Comparison of ENCODE assay signal across 18 cellular contexts in the genomic region with DNA sequence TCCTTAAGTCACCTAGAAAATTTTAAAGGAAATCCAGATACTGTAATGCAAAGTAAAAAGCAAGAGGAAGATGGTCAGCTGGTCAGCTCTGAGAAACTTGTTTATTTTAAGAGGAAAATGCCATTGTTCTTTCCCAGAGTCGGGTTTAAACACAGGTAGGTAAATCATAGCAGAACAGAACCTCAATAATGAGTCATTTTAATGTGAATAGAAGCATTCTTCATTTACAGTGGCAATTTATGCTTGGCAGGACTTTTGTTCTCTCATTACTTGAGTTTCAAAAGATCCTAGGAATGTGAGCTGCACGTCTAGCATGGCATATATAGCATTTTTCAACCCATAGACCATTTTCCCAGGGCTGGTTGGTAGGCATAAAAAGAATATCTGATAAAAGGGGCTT.
DNase-seq lines count a peak whose midpoint lies in the region; ATAC-seq, FAIRE-seq and TF ChIP-seq lines count a peak whose summit lies in the region.
"Had no signal": no experiment of that assay in that cellular context is flagged by ENCODE, and none has a peak within 500 bp of the region (broad histone marks: within the 10 kb centered on the region; RNA-seq: fewer than 3 reads in every experiment).

No MANE protein-coding gene starts in this region.

- FAIRE-seq in GM19239 (lab: Jason Lieb, UNC) (no peak), GM12891 (lab: Jason Lieb, UNC) (no peak)
- FAIRE-seq: A549 had no signal

- no peak for ATAC-seq in left lung
- ATAC-seq: A549, HCT116 had no signal

- no peak for TF ChIP-seq CTCF in MM.1S (IDR thresholded peaks at IDR 0.05; ENCODE audit: low read length)
- TF ChIP-seq CTCF in left lung (IDR thresholded peaks at IDR 0.05), result no peak

- intact Hi-C loops in left lung (cut with DNase I), result no loop called here

- H4K20me1 ChIP-seq in MM.1S (ENCODE audit: insufficient read depth, low read length), result no peaks in the 10 kb centered on the region

- no peaks in the 10 kb centered on the region for H3K4me1 ChIP-seq in MM.1S (ENCODE audit: low read length)
- no peaks in the 10 kb centered on the region for H3K4me1 ChIP-seq in left lung
- H3K4me1 ChIP-seq: A549 had no signal

- peak; percentile 2 for DNase-seq in ELR (ENCODE audit: low read depth)
- DNase-seq in MM.1S, result no peak
- peak; percentile 1 for DNase-seq in dermis blood vessel endothelial cell
- peak; percentile 9 for DNase-seq in left kidney (ENCODE audit: low read depth, low spot score)
- DNase-seq in GM19239 (ENCODE audit: insufficient read length, low spot score), result no peak
- DNase-seq in GM12891 (ENCODE audit: insufficient read length, low spot score), result no peak
- no peak for DNase-seq in H7
- DNase-seq in left lung, result no peak
- DNase-seq: KBM-7, MG63, NCI-H1105 treated with DMSO at 0.1 percent for 48 hours, NCI-H187 treated with DMSO at 0.1 percent for 48 hours, NCI-H446, NCI-H774 had no signal

- H3K79me2 ChIP-seq in MM.1S (ENCODE audit: low read length), result no peaks in the 10 kb centered on the region

- H3K9me2 ChIP-seq in MM.1S (replicated peaks; ENCODE audit: insufficient read depth, low read length), result no peaks in the 10 kb centered on the region

- no peak overlapping the region for H3K9ac ChIP-seq in MM.1S (ENCODE audit: low read length)

- peak overlapping the region; percentile 3; the same call in 1 of the 2 replicates for H3K4me2 ChIP-seq in MM.1S (ENCODE audit: low read depth, low read length)
- H3K4me2 ChIP-seq: A549 had no signal

- no peak overlapping the region for H3K27ac ChIP-seq in MM.1S (ENCODE audit: low read length)
- H3K27ac ChIP-seq in left lung, result no peak overlapping the region
- H3K27ac ChIP-seq: A549, C4-2B, HL-60 had no signal

- H3K4me3 ChIP-seq in MM.1S (ENCODE audit: low read length) (no peak overlapping the region), H7 (ENCODE audit: insufficient read depth, low read depth, low read length) (no peak overlapping the region), left lung (no peak overlapping the region)
- H3K4me3 ChIP-seq: A549, MG63 had no signal

- H3K9me3 ChIP-seq in MM.1S (replicated peaks; ENCODE audit: insufficient read depth, low read length), result no peaks in the 10 kb centered on the region
- H3K9me3 ChIP-seq in left lung, result peaks cover 0 to 5% of the 10 kb centered on the region in 2 donors
- H3K9me3 ChIP-seq: A549 had no signal

- no peaks in the 10 kb centered on the region for H3F3A ChIP-seq in MM.1S (ENCODE audit: insufficient read depth, low read length)

- TF ChIP-seq POLR2A in GM12891 (IDR thresholded peaks at IDR 0.05; ENCODE audit: low read depth, low read length), result no peak

- H2AFZ ChIP-seq in MM.1S (ENCODE audit: low read length), result no peak overlapping the region

- H3K36me3 ChIP-seq in MM.1S (replicated peaks; ENCODE audit: insufficient read depth, low read length) (no peaks in the 10 kb centered on the region), H7 (replicated peaks; ENCODE audit: control insufficient read depth, insufficient read depth, low read length) (no peaks in the 10 kb centered on the region), left lung (no peaks in the 10 kb centered on the region)
- H3K36me3 ChIP-seq: MG63 had no signal

- H3K27me3 ChIP-seq in MM.1S (replicated peaks; ENCODE audit: insufficient read depth, low read length) (no peaks in the 10 kb centered on the region), H7 (ENCODE audit: control insufficient read depth, insufficient read depth, low read length) (no peaks in the 10 kb centered on the region), left lung (no peaks in the 10 kb centered on the region)
- H3K27me3 ChIP-seq: MG63 had no signal

TF ChIP-seq in GM12891, 5 proteins besides CTCF, POLR2A, EP300 and RAD21:
- no peak for TF ChIP-seq TAF1 (IDR thresholded peaks at IDR 0.05; ENCODE audit: low read depth, low read length)
- TF ChIP-seq SPI1 (IDR thresholded peaks at IDR 0.05; ENCODE audit: low read depth, low read length), result no peak
- TF ChIP-seq PAX5 (IDR thresholded peaks at IDR 0.05; ENCODE audit: insufficient read depth, low read length, severe bottlenecking), result no peak
- TF ChIP-seq POLR2AphosphoS5 (IDR thresholded peaks at IDR 0.05; ENCODE audit: low read depth, low read length), result no peak
- no peak for TF ChIP-seq POU2F2 (IDR thresholded peaks at IDR 0.05; ENCODE audit: low read depth, low read length)

Comparison
In these comparisons a context has a peak if more than half of its experiments do, and no peak if none do; other contexts are left out.
1. DNase-seq: peak in ELR (single experiment), dermis blood vessel endothelial cell (single experiment) and left kidney (single experiment); none in MM.1S (single experiment), GM19239 (single experiment), GM12891 (single experiment), H7 (single experiment) and left lung (0 of 2).